ENCODE assay signal across 31 cellular contexts in the genomic region with DNA sequence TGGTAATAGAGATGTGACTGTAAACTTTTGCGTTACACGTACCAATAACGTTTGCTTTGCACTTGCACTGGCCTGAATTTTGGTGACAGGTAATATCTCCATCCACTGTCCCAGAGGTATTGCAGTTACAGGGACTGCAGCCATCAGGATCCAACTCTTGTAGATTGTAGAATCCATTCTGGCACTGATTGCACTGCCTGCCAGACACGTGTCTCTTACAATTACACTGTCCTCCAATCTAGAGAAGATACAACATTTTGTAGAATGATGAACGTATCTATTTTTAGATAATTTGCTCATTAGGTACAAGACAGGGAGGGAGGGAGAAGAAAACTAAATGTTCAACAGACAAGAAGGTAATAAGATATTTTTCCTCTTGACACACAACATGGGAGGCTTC.
"Had no signal": no experiment of that assay in that cellular context is flagged by ENCODE, and none has a peak within 500 bp of the region (broad histone marks: within the 10 kb centered on the region; RNA-seq: fewer than 3 reads in every experiment).

No MANE protein-coding gene starts in this region.

- ATAC-seq: activated CD4-positive, CD25-positive, alpha-beta regulatory T cell treated with anti-CD3 and anti-CD28 coated beads, Interleukin-2, amount 50 U/mL, for 24 hours; activated CD8-positive, alpha-beta memory T cell treated with anti-CD3 and anti-CD28 coated beads, Interleukin-2, amount 10 ng/mL, durations not matched to agents 7 days and 5 days; activated CD8-positive, alpha-beta T cell treated with anti-CD3 and anti-CD28 coated beads, Interleukin-2, amount 10 ng/mL, durations not matched to agents 7 days and 5 days; activated naive CD4-positive, alpha-beta T cell treated with anti-CD3 and anti-CD28 coated beads, Interleukin-2, amount 50 U/mL, for 72 hours; gastroesophageal sphincter; T-helper 17 cell had no signal

- H3K27me3 Mint-ChIP-seq: activated B cell treated with CpG ODN at 0.5 μM for 24 hours; activated CD4-positive, alpha-beta memory T cell treated with anti-CD3 and anti-CD28 coated beads for 36 hours; activated CD8-positive, alpha-beta memory T cell treated with anti-CD3 and anti-CD28 coated beads, Interleukin-2, amount 10 ng/mL, durations not matched to agents 7 days and 5 days; activated naive CD4-positive, alpha-beta T cell treated with anti-CD3 and anti-CD28 coated beads, Interleukin-2, amount 10 ng/mL, durations not matched to agents 7 days and 5 days; activated naive CD8-positive, alpha-beta T cell treated with anti-CD3 and anti-CD28 coated beads, Interleukin-2, amount 10 ng/mL, durations not matched to agents 7 days and 5 days; T-helper 17 cell had no signal

- H3K9me3 Mint-ChIP-seq: activated B cell treated with CpG ODN at 0.5 μM for 24 hours; activated naive CD8-positive, alpha-beta T cell treated with anti-CD3 and anti-CD28 coated beads, Interleukin-2, amount 10 ng/mL, durations not matched to agents 7 days and 5 days; brain had no signal

- H3K27ac Mint-ChIP-seq: activated B cell treated with CpG ODN at 0.5 μM for 24 hours; activated CD4-positive, alpha-beta memory T cell treated with anti-CD3 and anti-CD28 coated beads for 36 hours; activated CD8-positive, alpha-beta memory T cell treated with anti-CD3 and anti-CD28 coated beads, Interleukin-2, amount 10 ng/mL, durations not matched to agents 7 days and 5 days; activated CD8-positive, alpha-beta T cell treated with anti-CD3 and anti-CD28 coated beads, Interleukin-2, amount 10 ng/mL, durations not matched to agents 7 days and 5 days; activated naive CD4-positive, alpha-beta T cell treated with anti-CD3 and anti-CD28 coated beads, Interleukin-2, amount 10 ng/mL, durations not matched to agents 7 days and 5 days; activated naive CD4-positive, alpha-beta T cell treated with anti-CD3 and anti-CD28 coated beads, Interleukin-2, amount 50 U/mL, for 72 hours; activated naive CD8-positive, alpha-beta T cell treated with anti-CD3 and anti-CD28 coated beads, Interleukin-2, amount 10 ng/mL, durations not matched to agents 7 days and 5 days; activated T-helper 1 cell treated with anti-CD3 and anti-CD28 coated beads, Interleukin-12 subunit alpha, Interleukin-12 subunit beta, Interleukin-2, Interleukin-4 antibody, amounts not matched to agents 30 ng/mL and 10 ng/mL and 1 ng/mL, durations not matched to agents 14 hours and 24 hours and 36 hours; activated T-helper 2 cell treated with anti-CD3 and anti-CD28 coated beads, Interferon-gamma antibody, Interleukin-2, Interleukin-4, amounts not matched to agents 10 μg/mL and 5 μg/mL and 100 μg/mL, durations not matched to agents 14 hours and 24 hours and 36 hours; T-helper 17 cell; T-helper 2 cell treated with Interferon-gamma antibody and Interleukin-4, amounts not matched to agents 5 μg/mL and 100 μg/mL, for 36 hours had no signal

- H3K4me1 Mint-ChIP-seq: activated B cell treated with CpG ODN at 0.5 μM for 24 hours; activated CD8-positive, alpha-beta memory T cell treated with anti-CD3 and anti-CD28 coated beads, Interleukin-2, amount 10 ng/mL, durations not matched to agents 7 days and 5 days; activated naive CD4-positive, alpha-beta T cell treated with anti-CD3 and anti-CD28 coated beads, Interleukin-2, amount 10 ng/mL, durations not matched to agents 7 days and 5 days; activated naive CD8-positive, alpha-beta T cell treated with anti-CD3 and anti-CD28 coated beads, Interleukin-2, amount 10 ng/mL, durations not matched to agents 7 days and 5 days; brain; T-helper 17 cell had no signal

- H3K4me3 Mint-ChIP-seq: activated B cell treated with CpG ODN at 0.5 μM for 24 hours; activated CD4-positive, alpha-beta memory T cell treated with anti-CD3 and anti-CD28 coated beads for 36 hours; activated CD8-positive, alpha-beta memory T cell treated with anti-CD3 and anti-CD28 coated beads, Interleukin-2, amount 10 ng/mL, durations not matched to agents 7 days and 5 days; activated CD8-positive, alpha-beta T cell treated with anti-CD3 and anti-CD28 coated beads, Interleukin-2, amount 10 ng/mL, durations not matched to agents 7 days and 5 days; activated naive CD4-positive, alpha-beta T cell treated with anti-CD3 and anti-CD28 coated beads, Interleukin-2, amount 10 ng/mL, durations not matched to agents 7 days and 5 days; activated naive CD8-positive, alpha-beta T cell treated with anti-CD3 and anti-CD28 coated beads, Interleukin-2, amount 10 ng/mL, durations not matched to agents 7 days and 5 days; activated T-helper 1 cell treated with anti-CD3 and anti-CD28 coated beads, Interleukin-12 subunit alpha, Interleukin-12 subunit beta, Interleukin-2, Interleukin-4 antibody, amounts not matched to agents 30 ng/mL and 10 ng/mL and 1 ng/mL, durations not matched to agents 14 hours and 24 hours and 36 hours; brain; T-helper 17 cell; T-helper 2 cell treated with Interferon-gamma antibody and Interleukin-4, amounts not matched to agents 5 μg/mL and 100 μg/mL, for 36 hours had no signal

- H3K36me3 ChIP-seq: ascending aorta, breast epithelium, cardiac muscle cell, colonic mucosa, esophagus squamous epithelium, gastroesophageal sphincter, WERI-Rb-1 had no signal

- H3K27me3 ChIP-seq: ascending aorta, breast epithelium, cardiac muscle cell, colonic mucosa, esophagus squamous epithelium, gastroesophageal sphincter had no signal

- H3K27ac ChIP-seq: ascending aorta, breast epithelium, cardiac muscle cell, colonic mucosa, epithelial cell of prostate, esophagus squamous epithelium, gastroesophageal sphincter, WERI-Rb-1 had no signal

- DNase-seq: activated B cell treated with CpG ODN at 0.5 μM for 24 hours; activated CD4-positive, alpha-beta memory T cell treated with anti-CD3 and anti-CD28 coated beads for 36 hours; activated CD4-positive, alpha-beta T cell treated with anti-CD3 and anti-CD28 coated beads for 48 hours; activated CD8-positive, alpha-beta memory T cell treated with anti-CD3 and anti-CD28 coated beads, Interleukin-2, amount 10 ng/mL, durations not matched to agents 7 days and 5 days; activated CD8-positive, alpha-beta memory T cell treated with anti-CD3 and anti-CD28 coated beads, Interleukin-2, amount 50 U/mL, for 4 hours; activated CD8-positive, alpha-beta T cell treated with anti-CD3 and anti-CD28 coated beads, Interleukin-2, amount 10 ng/mL, durations not matched to agents 7 days and 5 days; activated effector memory CD4-positive, alpha-beta T cell treated with anti-CD3 and anti-CD28 coated beads, Interleukin-2, amount 50 U/mL, for 16 hours; activated naive CD4-positive, alpha-beta T cell treated with anti-CD3 and anti-CD28 coated beads, Interleukin-2, amount 10 ng/mL, durations not matched to agents 7 days and 5 days; activated naive CD8-positive, alpha-beta T cell treated with anti-CD3 and anti-CD28 coated beads, Interleukin-2, amount 10 ng/mL, durations not matched to agents 7 days and 5 days; activated T-cell treated with anti-CD3 and anti-CD28 coated beads, Interleukin-2, amount 50 U/mL, for 1 hour; activated T-cell treated with anti-CD3 and anti-CD28 coated beads, Interleukin-2, amount 50 U/mL, for 48 hours; central memory CD4-positive, alpha-beta T cell; cerebellar nuclear complex; colonic mucosa; effector CD8-positive, alpha-beta T cell; esophagus squamous epithelium; foreskin melanocyte; T-helper 17 cell; T1000; WERI-Rb-1 had no signal

- H3K36me3 Mint-ChIP-seq: activated CD4-positive, alpha-beta memory T cell treated with anti-CD3 and anti-CD28 coated beads for 36 hours; activated CD8-positive, alpha-beta memory T cell treated with anti-CD3 and anti-CD28 coated beads, Interleukin-2, amount 10 ng/mL, durations not matched to agents 7 days and 5 days; activated naive CD4-positive, alpha-beta T cell treated with anti-CD3 and anti-CD28 coated beads, Interleukin-2, amount 10 ng/mL, durations not matched to agents 7 days and 5 days; activated naive CD4-positive, alpha-beta T cell treated with anti-CD3 and anti-CD28 coated beads, Interleukin-2, amount 50 U/mL, for 72 hours; activated naive CD8-positive, alpha-beta T cell treated with anti-CD3 and anti-CD28 coated beads, Interleukin-2, amount 10 ng/mL, durations not matched to agents 7 days and 5 days; brain had no signal

- H3K4me1 ChIP-seq: ascending aorta, breast epithelium, colonic mucosa, esophagus squamous epithelium, gastroesophageal sphincter had no signal

- H3K4me3 ChIP-seq: ascending aorta, breast epithelium, cardiac muscle cell, colonic mucosa, esophagus squamous epithelium, gastroesophageal sphincter had no signal
